In genomic region chr20:37538003-37538402, GRCh38 we compare ENCODE assay signal across 1 cellular context.
TF ChIP-seq lines count a peak whose summit lies in the region.

No MANE protein-coding gene starts in this region.

TF ChIP-seq in SK-N-SH treated with all-trans-retinoic acid at 6 μM for 48 hours, 23 proteins besides CTCF, POLR2A, EP300 and RAD21 (continued from another document):
- TF ChIP-seq TSHZ2 (CRISPR knock-in tag; IDR thresholded peaks at IDR 0.05), result no peak
- no peak for TF ChIP-seq PPARA (CRISPR knock-in tag; IDR thresholded peaks at IDR 0.05; ENCODE audit: borderline replicate concordance)
- no peak for TF ChIP-seq TOX (CRISPR knock-in tag; IDR thresholded peaks at IDR 0.05; ENCODE audit: borderline replicate concordance)
- no peak for TF ChIP-seq POU6F1 (CRISPR knock-in tag; IDR thresholded peaks at IDR 0.05; ENCODE audit: borderline replicate concordance, low read depth)
- TF ChIP-seq ISL1 (CRISPR knock-in tag; IDR thresholded peaks at IDR 0.05), result no peak
- no peak for TF ChIP-seq ZFP30 (CRISPR knock-in tag; IDR thresholded peaks at IDR 0.05)
